In genomic region chr12:3299929-3300832, GRCh38 we compare ENCODE assay signal across 8 cellular contexts.
DNase-seq lines count a peak whose midpoint lies in the region; ATAC-seq, FAIRE-seq and TF ChIP-seq lines count a peak whose summit lies in the region.

No MANE protein-coding gene starts in this region.

- 1 to 2% methylated on average over 32 of the region's 32 CpGs for whole genome bisulfite sequencing in pancreas, 2 donors

- no peak for TF ChIP-seq POLR2A in NB4 (IDR thresholded peaks at IDR 0.05; ENCODE audit: extremely low read depth, insufficient read length)

- FAIRE-seq in pancreas (lab: Jason Lieb, UNC): peak; percentile 47

- no peaks in the 10 kb centered on the region for H3K9me3 ChIP-seq in pancreas
- no peaks in the 10 kb centered on the region for H3K9me3 ChIP-seq in thoracic aorta

- no peaks in the 10 kb centered on the region for H3K27me3 ChIP-seq in pancreas
- no peaks in the 10 kb centered on the region for H3K27me3 ChIP-seq in thoracic aorta (replicated peaks; ENCODE audit: insufficient read depth)

- intact Hi-C loops in head of caudate nucleus (cut with DNase I) (loop anchor here (2.0 to 10.0 kb wide), 2 partner anchors 195 to 507 kb away; partner anchors contain the start of gene PRMT8), pancreas (cut with DNase I) (loop anchor here in 2 of 3 donors (10.0 kb wide), 5 partner anchors 155 to 505 kb away; no protein-coding TSS in a partner anchor)

- H3K36me3 Mint-ChIP-seq in activated naive CD4-positive, alpha-beta T cell treated with anti-CD3 and anti-CD28 coated beads, Interleukin-2, amount 50 U/mL, for 24 hours: no peaks in the 10 kb centered on the region

- H3K27me3 Mint-ChIP-seq in activated naive CD4-positive, alpha-beta T cell treated with anti-CD3 and anti-CD28 coated beads, Interleukin-2, amount 50 U/mL, for 24 hours: no peaks in the 10 kb centered on the region

- peak overlapping the region; percentile 78 for H3K4me3 Mint-ChIP-seq in activated naive CD4-positive, alpha-beta T cell treated with anti-CD3 and anti-CD28 coated beads, Interleukin-2, amount 50 U/mL, for 24 hours

- H3K4me1 ChIP-seq in pancreas (peaks cover 15 to 21% (median 16%) of the 10 kb centered on the region in 3 donors), thoracic aorta (ENCODE audit: control insufficient read depth in 1 of 2, low read depth in 2 of 2) (peaks cover 16 to 33% of the 10 kb centered on the region in 2 donors)

- TF ChIP-seq CTCF in NB4 (IDR thresholded peaks at IDR 0.05; ENCODE audit: low read depth, low read length) (peak; percentile 86), pancreas (IDR thresholded peaks at IDR 0.05) (peak; percentile 92 to 96 (median 94)), thoracic aorta (IDR thresholded peaks at IDR 0.05) (peak; percentile 90)

- H3K4me3 ChIP-seq in NB4 (ENCODE audit: low read depth, low read length) (no peak overlapping the region), pancreas (peak overlapping the region in 1 of 4 donors; percentile 2), thoracic aorta (peak overlapping the region; percentile 65)

- no peaks in the 10 kb centered on the region for H3K9me3 Mint-ChIP-seq in activated naive CD4-positive, alpha-beta T cell treated with anti-CD3 and anti-CD28 coated beads, Interleukin-2, amount 50 U/mL, for 24 hours

- no peaks in the 10 kb centered on the region for H3K36me3 ChIP-seq in pancreas
- no peaks in the 10 kb centered on the region for H3K36me3 ChIP-seq in thoracic aorta

- ATAC-seq in pancreas (peak; percentile 70 to 86 (median 80)), thoracic aorta (ENCODE audit: insufficient number of reproducible peaks, low FRiP score, low read depth) (peak; percentile 69)

- peaks cover 11% of the 10 kb centered on the region for H3K4me1 Mint-ChIP-seq in activated naive CD4-positive, alpha-beta T cell treated with anti-CD3 and anti-CD28 coated beads, Interleukin-2, amount 50 U/mL, for 24 hours

- H3K27ac Mint-ChIP-seq in activated naive CD4-positive, alpha-beta T cell treated with anti-CD3 and anti-CD28 coated beads, Interleukin-2, amount 50 U/mL, for 24 hours: peak overlapping the region; percentile 68

- DNase-seq in DMS153 (lab: John Stamatoyannopoulos, UW): peak; percentile 79
- DNase-seq in H4 (ENCODE audit: low spot score): peak; percentile 92
- DNase-seq in NB4 (ENCODE audit: low read depth): peak; percentile 80
- peak; percentile 4 for DNase-seq in SKM-1 (lab: John Stamatoyannopoulos, UW; ENCODE audit: unreplicated experiment)
- DNase-seq in head of caudate nucleus: peak; percentile 87 to 96 (median 92)
- peak; percentile 88 to 96 (median 92) for DNase-seq in pancreas
- peak; percentile 51 for DNase-seq in thoracic aorta (ENCODE audit: low spot score)

- H3K27ac ChIP-seq in pancreas: peak overlapping the region in 3 of 4 donors; percentile 53 to 75 (median 67)
- no peak overlapping the region for H3K27ac ChIP-seq in thoracic aorta

Comparison
In these comparisons a context has a peak if more than half of its experiments do, and no peak if none do; other contexts are left out.
1. DNase-seq: peak in every context shown above with its lines; median percentile 92 in pancreas; 92 in H4; 92 in head of caudate nucleus; 80 in NB4; 79 in DMS153; 51 in thoracic aorta; 4 in SKM-1.
2. H3K27ac ChIP-seq: peak in pancreas (3 of 4); none in thoracic aorta (0 of 2).
3. Peak in every context shown above with its lines, with median percentiles within 50 percentile points of each other: CTCF ChIP-seq.